ENCODE assay signal across 19 cellular contexts in the genomic region with DNA sequence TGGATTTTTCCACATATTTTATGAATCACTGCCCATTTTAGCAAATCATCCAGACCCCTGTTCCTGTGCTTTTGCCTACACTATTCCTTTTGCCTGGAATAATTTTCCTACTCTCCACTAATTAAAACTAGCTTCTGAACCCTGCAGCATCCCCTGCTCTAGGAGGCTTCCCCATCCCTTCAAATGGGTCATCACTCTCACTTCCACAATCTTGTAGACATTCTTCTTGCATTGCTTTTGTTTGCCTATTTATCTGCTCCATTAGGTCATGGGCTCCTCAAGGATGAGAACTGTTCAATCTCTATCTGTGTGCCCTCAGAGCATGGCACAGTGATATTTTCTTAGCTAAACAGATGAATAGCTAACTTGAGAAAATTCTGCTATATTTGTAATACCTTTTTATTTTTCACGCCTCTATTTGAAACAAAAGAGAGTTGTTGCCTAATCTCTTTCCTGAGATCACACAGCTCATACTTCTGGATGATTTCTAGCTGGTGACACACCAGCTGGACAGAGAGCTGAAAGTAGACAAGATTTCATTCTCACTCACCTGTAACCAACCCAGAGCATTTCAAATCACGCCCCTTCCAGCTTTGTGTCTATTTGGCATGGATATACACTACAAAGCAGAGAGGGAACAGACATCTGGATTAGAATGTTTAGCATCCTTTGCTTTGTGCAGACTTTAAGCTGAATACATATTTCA.
"Had no signal": no experiment of that assay in that cellular context is flagged by ENCODE, and none has a peak within 500 bp of the region (broad histone marks: within the 10 kb centered on the region; RNA-seq: fewer than 3 reads in every experiment).

No MANE protein-coding gene starts in this region.

- H3K27me3 Mint-ChIP-seq: activated CD4-positive, alpha-beta T cell treated with anti-CD3 and anti-CD28 coated beads, Interleukin-2, amount 10 ng/mL, durations not matched to agents 7 days and 5 days; activated naive CD8-positive, alpha-beta T cell treated with anti-CD3 and anti-CD28 coated beads for 36 hours had no signal

- H3K9me3 Mint-ChIP-seq: natural killer cell had no signal

- H3K4me1 Mint-ChIP-seq: WTC11 had no signal

- DNase-seq: activated CD4-positive, alpha-beta T cell treated with anti-CD3 and anti-CD28 coated beads, Interleukin-2, amount 10 ng/mL, durations not matched to agents 7 days and 5 days; activated CD8-positive, alpha-beta T cell treated with anti-CD3 and anti-CD28 coated beads, Interleukin-2, amount 10 ng/mL, durations not matched to agents 7 days and 5 days; activated effector memory CD4-positive, alpha-beta T cell treated with anti-CD3 and anti-CD28 coated beads, Interleukin-2, amount 50 U/mL, for 16 hours; activated naive CD8-positive, alpha-beta T cell treated with anti-CD3 and anti-CD28 coated beads for 36 hours; activated T-cell treated with anti-CD3 and anti-CD28 coated beads, Interleukin-2, amount 50 U/mL, for 4 hours; amygdala; caudate nucleus; dorsolateral prefrontal cortex; glutamatergic neuron; hypothalamus; islet precursor cell; lower lobe of right lung; natural killer cell; ovary; right lobe of liver; stimulated activated CD4-positive, alpha-beta T cell treated with anti-CD3 and anti-CD28 coated beads, Interleukin-4, amount 100 ng/mL, for 1 hour; T-helper 2 cell had no signal

- H3K36me3 Mint-ChIP-seq: natural killer cell, WTC11 had no signal

- ATAC-seq: activated CD8-positive, alpha-beta T cell treated with anti-CD3 and anti-CD28 coated beads, Interleukin-2, amount 10 ng/mL, durations not matched to agents 7 days and 5 days; foreskin keratinocyte; lower lobe of right lung; natural killer cell; right lobe of liver; WTC11 had no signal

- H3K27ac Mint-ChIP-seq: activated CD4-positive, alpha-beta T cell treated with anti-CD3 and anti-CD28 coated beads, Interleukin-2, amount 10 ng/mL, durations not matched to agents 7 days and 5 days; activated CD8-positive, alpha-beta T cell treated with anti-CD3 and anti-CD28 coated beads, Interleukin-2, amount 10 ng/mL, durations not matched to agents 7 days and 5 days; activated naive CD8-positive, alpha-beta T cell treated with anti-CD3 and anti-CD28 coated beads for 36 hours; natural killer cell; WTC11 had no signal

- H3K4me3 Mint-ChIP-seq: activated CD4-positive, alpha-beta T cell treated with anti-CD3 and anti-CD28 coated beads, Interleukin-2, amount 10 ng/mL, durations not matched to agents 7 days and 5 days; activated CD8-positive, alpha-beta T cell treated with anti-CD3 and anti-CD28 coated beads, Interleukin-2, amount 10 ng/mL, durations not matched to agents 7 days and 5 days; activated naive CD8-positive, alpha-beta T cell treated with anti-CD3 and anti-CD28 coated beads for 36 hours; activated T-cell treated with anti-CD3 and anti-CD28 coated beads, Interleukin-2, amount 50 U/mL, for 4 hours; natural killer cell; WTC11 had no signal
